1 cellular context compared by ENCODE assay signal in the genomic region with DNA sequence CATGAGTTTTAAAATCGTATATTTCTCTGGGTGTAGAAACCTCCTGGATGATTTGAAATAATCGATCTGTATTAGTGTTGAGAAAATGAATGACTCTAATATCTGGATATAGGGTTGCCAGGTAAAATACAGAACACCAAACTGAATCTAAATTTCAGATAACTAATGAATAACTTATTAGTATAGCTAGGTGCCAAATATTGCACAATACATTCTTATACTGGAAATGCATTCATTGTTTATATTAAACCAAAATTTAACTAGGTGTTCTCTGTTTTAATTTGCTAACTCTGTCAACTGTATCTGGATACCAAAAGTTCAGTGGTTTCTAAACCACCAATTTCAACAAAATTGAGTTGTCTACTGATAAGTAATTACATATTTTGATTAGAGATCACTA.
TF ChIP-seq lines count a peak whose summit lies in the region.

No MANE protein-coding gene starts in this region.

TF ChIP-seq in GM12878, 131 proteins besides CTCF, POLR2A, EP300 and RAD21:
- TF ChIP-seq SIN3A (IDR thresholded peaks at IDR 0.05; ENCODE audit: low read depth, low read length) = no peak
- no peak for TF ChIP-seq TBL1XR1 (IDR thresholded peaks at IDR 0.05; ENCODE audit: low read depth, low read length)
- no peak for TF ChIP-seq ZNF622 (IDR thresholded peaks at IDR 0.05)
- TF ChIP-seq, protein P1, sequence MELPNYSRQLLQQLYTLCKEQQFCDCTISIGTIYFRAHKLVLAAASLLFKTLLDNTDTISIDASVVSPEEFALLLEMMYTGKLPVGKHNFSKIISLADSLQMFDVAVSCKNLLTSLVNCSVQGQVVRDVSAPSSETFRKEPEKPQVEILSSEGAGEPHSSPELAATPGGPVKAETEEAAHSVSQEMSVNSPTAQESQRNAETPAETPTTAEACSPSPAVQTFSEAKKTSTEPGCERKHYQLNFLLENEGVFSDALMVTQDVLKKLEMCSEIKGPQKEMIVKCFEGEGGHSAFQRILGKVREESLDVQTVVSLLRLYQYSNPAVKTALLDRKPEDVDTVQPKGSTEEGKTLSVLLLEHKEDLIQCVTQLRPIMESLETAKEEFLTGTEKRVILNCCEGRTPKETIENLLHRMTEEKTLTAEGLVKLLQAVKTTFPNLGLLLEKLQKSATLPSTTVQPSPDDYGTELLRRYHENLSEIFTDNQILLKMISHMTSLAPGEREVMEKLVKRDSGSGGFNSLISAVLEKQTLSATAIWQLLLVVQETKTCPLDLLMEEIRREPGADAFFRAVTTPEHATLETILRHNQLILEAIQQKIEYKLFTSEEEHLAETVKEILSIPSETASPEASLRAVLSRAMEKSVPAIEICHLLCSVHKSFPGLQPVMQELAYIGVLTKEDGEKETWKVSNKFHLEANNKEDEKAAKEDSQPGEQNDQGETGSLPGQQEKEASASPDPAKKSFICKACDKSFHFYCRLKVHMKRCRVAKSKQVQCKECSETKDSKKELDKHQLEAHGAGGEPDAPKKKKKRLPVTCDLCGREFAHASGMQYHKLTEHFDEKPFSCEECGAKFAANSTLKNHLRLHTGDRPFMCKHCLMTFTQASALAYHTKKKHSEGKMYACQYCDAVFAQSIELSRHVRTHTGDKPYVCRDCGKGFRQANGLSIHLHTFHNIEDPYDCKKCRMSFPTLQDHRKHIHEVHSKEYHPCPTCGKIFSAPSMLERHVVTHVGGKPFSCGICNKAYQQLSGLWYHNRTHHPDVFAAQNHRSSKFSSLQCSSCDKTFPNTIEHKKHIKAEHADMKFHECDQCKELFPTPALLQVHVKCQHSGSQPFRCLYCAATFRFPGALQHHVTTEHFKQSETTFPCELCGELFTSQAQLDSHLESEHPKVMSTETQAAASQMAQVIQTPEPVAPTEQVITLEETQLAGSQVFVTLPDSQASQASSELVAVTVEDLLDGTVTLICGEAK (IDR thresholded peaks at IDR 0.05; ENCODE audit: borderline replicate concordance) = no peak; the same call in 1 of the 2 replicates
- TF ChIP-seq ZNF217 (IDR thresholded peaks at IDR 0.05) = no peak
